Comparison of ENCODE assay signal across 8 cellular contexts in genomic region chr5:141914154-141914743, GRCh38. TPM values are rescaled to one million over a fixed set of nuclear protein-coding genes. Genes with fewer than 3 reads are reported as not detected.
DNase-seq lines count a peak whose midpoint lies in the region; ATAC-seq and TF ChIP-seq lines count a peak whose summit lies in the region.

No MANE protein-coding gene starts in this region.

- POLR2A ChIA-PET in CD8-positive, alpha-beta T cell (lab: Charles Lee), result interaction anchor here (0.6 to 2.7 kb wide), 4 partner anchors 10 to 225 kb away, joined by 3 to 12 read pairs (median 4); partner anchors contain the start of genes DELE1 and RNF14

- peak overlapping the region; percentile 83 for H2AFZ ChIP-seq in osteoblast (ENCODE audit: low read length)

- H3K4me1 Mint-ChIP-seq in CD8-positive, alpha-beta T cell (ENCODE audit: low read depth), result peaks cover 12% of the 10 kb centered on the region

- no peak overlapping the region for H3K27ac Mint-ChIP-seq in CD8-positive, alpha-beta T cell

- no peaks in the 10 kb centered on the region for H3K9me3 ChIP-seq in CD8-positive, alpha-beta T cell (ENCODE audit: low read length)
- H3K9me3 ChIP-seq in heart left ventricle, result no peaks in the 10 kb centered on the region
- no peaks in the 10 kb centered on the region for H3K9me3 ChIP-seq in osteoblast (ENCODE audit: low read depth, low read length)

- peaks cover 9% of the 10 kb centered on the region for H3K4me1 ChIP-seq in CD8-positive, alpha-beta T cell (ENCODE audit: insufficient read depth, low read length)
- H3K4me1 ChIP-seq in heart left ventricle, result peaks cover 0 to 15% (median 7%) of the 10 kb centered on the region in 12 donors
- peaks cover 8% of the 10 kb centered on the region for H3K4me1 ChIP-seq in osteoblast (ENCODE audit: insufficient read depth, low read length)

- CTCF ChIA-PET in CD8-positive, alpha-beta T cell (lab: Charles Lee), result interaction anchor here (0.8 to 3.4 kb wide), 8 partner anchors 9 to 249 kb away, joined by 3 to 19 read pairs (median 3); partner anchors contain the start of gene PCDH1

- no peaks in the 10 kb centered on the region for H3K36me3 Mint-ChIP-seq in CD8-positive, alpha-beta T cell

- H3K4me2 ChIP-seq in osteoblast (ENCODE audit: insufficient read depth, low read length), result peak overlapping the region; percentile 93

- intact Hi-C loops in CD8-positive, alpha-beta T cell (cut with DNase I, micrococcal nuclease), result no loop called here
- intact Hi-C loops in heart left ventricle (cut with DNase I), result no loop called here

- TF ChIP-seq POLR2A in heart left ventricle (IDR thresholded peaks at IDR 0.05), result no peak

- H3K79me2 ChIP-seq in osteoblast (ENCODE audit: insufficient read depth, low read length), result no peaks in the 10 kb centered on the region

- peak overlapping the region; percentile 63 for H3K4me3 Mint-ChIP-seq in CD8-positive, alpha-beta T cell

- 14 to 27% (median 20%) methylated on average over 24 to 42 of the region's 42 CpGs for WGBS in heart left ventricle, 4 donors

- peak in 4 of 7 experiments; percentile 5 to 55 (median 22) for DNase-seq in CD8-positive, alpha-beta T cell
- DNase-seq in HuH-7.5 (ENCODE audit: low spot score) (peak; percentile 39), heart left ventricle (peak; percentile 37 to 76 (median 53)), osteoblast (ENCODE audit: insufficient read length, low spot score, missing footprints) (peak; percentile 87), KG1 (lab: John Stamatoyannopoulos, UW) (no peak), NCI-H2081 treated with DMSO at 0.1 percent for 48 hours (lab: John Stamatoyannopoulos, UW) (no peak)
- peak; percentile 24 for DNase-seq in activated naive CD4-positive, alpha-beta T cell treated with anti-CD3 and anti-CD28 coated beads, Interleukin-2, amount 50 U/mL, for 16 hours

- no peaks in the 10 kb centered on the region for H4K20me1 ChIP-seq in osteoblast (ENCODE audit: insufficient read depth, low read length)

- peak; percentile 63 for ATAC-seq in CD8-positive, alpha-beta T cell
- ATAC-seq in GM19395 (IDR thresholded peaks at IDR 0.05; ENCODE audit: unreplicated experiment) (peak; percentile 59), heart left ventricle (peak in 3 of 4 donors; percentile 70 to 75 (median 73))

- H3K9me3 Mint-ChIP-seq in CD8-positive, alpha-beta T cell, result no peaks in the 10 kb centered on the region

- H3K27me3 Mint-ChIP-seq in CD8-positive, alpha-beta T cell (ENCODE audit: low read depth), result peaks cover 32% of the 10 kb centered on the region

- peak overlapping the region; percentile 37 for H3K4me3 ChIP-seq in CD8-positive, alpha-beta T cell (ENCODE audit: low read depth, low read length)
- H3K4me3 ChIP-seq in heart left ventricle, result peak overlapping the region in 10 of 12 donors; percentile 28 to 55 (median 46)
- H3K4me3 ChIP-seq in osteoblast (ENCODE audit: insufficient read depth, low read length), result peak overlapping the region; percentile 66

- no peak for TF ChIP-seq CTCF in CD8-positive, alpha-beta T cell (IDR thresholded peaks at IDR 0.05)
- TF ChIP-seq CTCF in heart left ventricle (IDR thresholded peaks at IDR 0.05), result peak; percentile 31 to 67 (median 50)
- TF ChIP-seq CTCF in osteoblast (IDR thresholded peaks at IDR 0.05; ENCODE audit: extremely low read depth, low read depth, low read length), result no peak

- H3K27me3 ChIP-seq in CD8-positive, alpha-beta T cell (ENCODE audit: insufficient read depth, low read length), result peaks cover 4% of the 10 kb centered on the region
- H3K27me3 ChIP-seq in heart left ventricle (peaks cover 0 to 3% (median 0%) of the 10 kb centered on the region in 9 donors), osteoblast (ENCODE audit: insufficient read depth, low read length) (peaks cover 36% of the 10 kb centered on the region)

- H3K27ac ChIP-seq in CD8-positive, alpha-beta T cell (ENCODE audit: low read depth, low read length), result no peak overlapping the region
- H3K27ac ChIP-seq in heart left ventricle (peak overlapping the region in 2 of 12 donors; percentile 5 to 44), osteoblast (ENCODE audit: low read depth, low read length) (no peak overlapping the region)

- H3K36me3 ChIP-seq in CD8-positive, alpha-beta T cell (ENCODE audit: insufficient read depth, low read length), result no peaks in the 10 kb centered on the region
- no peaks in the 10 kb centered on the region for H3K36me3 ChIP-seq in heart left ventricle
- H3K36me3 ChIP-seq in osteoblast (ENCODE audit: insufficient read depth, low read length), result no peaks in the 10 kb centered on the region

RNA-seq across cellular contexts. Expression of gene DELE1, which starts 9.4 kb away (rescaled TPM):
- 10 to 100 TPM; 61.7 to 65.0 TPM for total RNA-seq in CD8-positive, alpha-beta T cell
- total RNA-seq in heart left ventricle, result 100 to 1,000 TPM in 4 of 9 donors, 10 to 100 TPM in 5; 63.1 to 174 (median 96.0) TPM
- polyA plus RNA-seq in heart left ventricle, result 10 to 100 TPM; 56.8 to 59.1 TPM
- 50.1 and 52.1 TPM in 2 replicates for total RNA-seq in osteoblast

RNA-seq across cellular contexts. Expression of gene PCDH1, which starts 36.0 kb away (rescaled TPM):
- total RNA-seq in CD8-positive, alpha-beta T cell, result under 1 TPM in 1 of 2 experiments, not detected in 1; 0.24 TPM
- 100 to 1,000 TPM in 1 of 9 donors, 10 to 100 TPM in 8; 10.2 to 106 (median 19.2) TPM for total RNA-seq in heart left ventricle
- polyA plus RNA-seq in heart left ventricle, result 10 to 100 TPM; 13.5 to 25.8 TPM
- total RNA-seq in osteoblast, result 0.29 and 1.4 TPM in 2 replicates

RNA-seq across cellular contexts. Expression of gene PCDH12, which starts 43.8 kb away (rescaled TPM):
- not detected for total RNA-seq in CD8-positive, alpha-beta T cell
- total RNA-seq in heart left ventricle, result 10 to 100 TPM in 6 of 9 donors, 1 to 10 TPM in 3; 5.0 to 23.9 (median 11.2) TPM
- 1 to 10 TPM; 2.9 to 5.7 TPM for polyA plus RNA-seq in heart left ventricle
- total RNA-seq in osteoblast, result under 0.01 TPM in 1 of 2 replicates, not detected in the other

RNA-seq across cellular contexts. Expression of gene RNF14, which starts 54.7 kb away (rescaled TPM):
- 10 to 100 TPM; 11.3 to 12.8 TPM for total RNA-seq in CD8-positive, alpha-beta T cell
- total RNA-seq in heart left ventricle (100 to 1,000 TPM in 5 of 9 donors, 10 to 100 TPM in 4; 88.5 to 131 (median 103) TPM), osteoblast (69.0 and 90.8 TPM in 2 replicates)
- polyA plus RNA-seq in heart left ventricle, result 100 to 1,000 TPM in 1 of 2 donors, 10 to 100 TPM in 1; 21.3 to 105 TPM

Comparison
In these comparisons a context has a peak if more than half of its experiments do, and no peak if none do; other contexts are left out.
1. DNase-seq: peak in CD8-positive, alpha-beta T cell (4 of 7), HuH-7.5 (single experiment), activated naive CD4-positive, alpha-beta T cell treated with anti-CD3 and anti-CD28 coated beads, Interleukin-2, amount 50 U/mL, for 16 hours (single experiment), heart left ventricle (5 of 5) and osteoblast (single experiment); none in KG1 (single experiment) and NCI-H2081 treated with DMSO at 0.1 percent for 48 hours (single experiment).
2. CTCF ChIP-seq: peak in heart left ventricle (12 of 12); none in CD8-positive, alpha-beta T cell (single experiment) and osteoblast (single experiment).
3. Peak in every context shown above with its lines, with median percentiles within 50 percentile points of each other: ATAC-seq and H3K4me3 ChIP-seq.